8 cellular contexts compared by ENCODE assay signal in the genomic region with DNA sequence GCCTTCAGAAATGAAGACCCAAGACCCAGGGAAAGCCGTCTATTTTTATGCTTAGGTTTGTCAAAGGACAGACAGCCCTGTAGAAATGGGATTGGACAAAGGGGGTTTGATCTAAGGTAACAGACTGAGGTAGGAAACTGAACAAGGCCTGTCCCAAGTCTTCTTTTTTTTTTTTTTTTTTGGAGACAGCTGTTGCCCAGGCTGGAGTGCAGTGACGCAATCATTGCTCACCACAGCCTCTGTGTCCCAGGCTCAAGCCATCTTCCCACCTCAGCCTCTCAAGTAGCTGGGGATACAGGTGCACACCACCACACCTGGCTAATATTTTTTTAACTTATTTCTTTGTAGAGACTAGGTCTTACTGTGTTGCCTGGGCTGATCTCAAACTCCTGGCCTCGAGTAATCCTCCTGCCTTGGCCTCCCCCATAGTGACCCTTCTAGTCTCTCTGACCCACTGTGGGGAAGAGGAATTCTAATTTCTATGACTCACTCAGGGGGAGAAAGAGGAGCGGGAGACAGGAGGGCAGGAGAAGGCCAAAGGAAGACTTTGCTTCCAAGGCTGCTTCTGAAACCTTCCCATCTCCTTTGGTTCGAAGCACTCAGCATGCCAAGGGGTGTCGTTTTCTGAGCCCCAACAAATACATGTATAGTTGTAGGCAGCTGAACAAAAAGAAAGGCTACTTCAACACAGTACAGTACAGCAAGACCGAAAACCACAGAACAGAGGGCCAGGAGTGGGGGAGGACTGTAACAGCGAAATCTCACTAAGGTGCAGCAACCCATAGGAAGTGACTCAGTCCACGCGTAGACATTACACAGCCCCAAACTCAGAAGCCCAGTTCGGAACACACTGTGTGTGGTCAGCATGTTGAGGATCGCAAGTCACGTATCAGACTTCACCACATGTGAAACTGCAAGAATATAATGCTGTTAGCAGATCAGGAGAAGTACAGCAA. TPM values are rescaled to one million over a fixed set of nuclear protein-coding genes. Genes with fewer than 3 reads are reported as not detected.
DNase-seq lines count a peak whose midpoint lies in the region; ATAC-seq and TF ChIP-seq lines count a peak whose summit lies in the region.

No MANE protein-coding gene starts in this region.

- H3K4me3 Mint-ChIP-seq in CD4-positive, alpha-beta memory T cell, result peak overlapping the region in 6 of 8 donors; percentile 4 to 59 (median 33)
- H3K4me3 Mint-ChIP-seq in activated CD8-positive, alpha-beta memory T cell treated with anti-CD3 and anti-CD28 coated beads, Interleukin-2, amount 10 ng/mL, durations not matched to agents 7 days and 5 days, result peak overlapping the region; percentile 54

- H3K4me3 ChIP-seq in CD4-positive, alpha-beta memory T cell (ENCODE audit: low read length in 2 of 2), result no peak overlapping the region
- H3K4me3 ChIP-seq in heart left ventricle (no peak overlapping the region), sigmoid colon (no peak overlapping the region)

- CTCF ChIA-PET in CD4-positive, alpha-beta memory T cell (lab: Charles Lee; ENCODE audit: partially characterized antibody), result interaction anchor here (0.9 to 1.3 kb wide), 2 partner anchors 9 to 71 kb away, joined by 3 read pairs; no protein-coding TSS in a partner anchor
- CTCF ChIA-PET in activated CD8-positive, alpha-beta memory T cell treated with anti-CD3 and anti-CD28 coated beads, Interleukin-2, amount 10 ng/mL, durations not matched to agents 7 days and 5 days (lab: Charles Lee), result interaction anchor here (0.5 to 1.7 kb wide), 8 partner anchors 9 to 1329 kb away, joined by 3 to 5 read pairs (median 4); no protein-coding TSS in a partner anchor

- H3K4me1 ChIP-seq in CD4-positive, alpha-beta memory T cell (ENCODE audit: insufficient read depth, low read length), result peaks cover 53% of the 10 kb centered on the region
- H3K4me1 ChIP-seq in heart left ventricle (peaks cover 0 to 44% (median 0%) of the 10 kb centered on the region in 12 donors), sigmoid colon (no peaks in the 10 kb centered on the region)

- DNase-seq in CD4-positive, alpha-beta memory T cell, result peak; percentile 42 to 83 (median 51)
- peak; percentile 95 for DNase-seq in activated CD8-positive, alpha-beta memory T cell treated with anti-CD3 and anti-CD28 coated beads, Interleukin-2, amount 10 ng/mL, durations not matched to agents 7 days and 5 days
- DNase-seq in heart left ventricle (no peak), sigmoid colon (no peak), DMS153 treated with DMSO at 0.1 percent for 48 hours (lab: John Stamatoyannopoulos, UW; ENCODE audit: unreplicated experiment) (no peak)
- peak; percentile 54 to 85 for DNase-seq in stimulated activated CD8-positive, alpha-beta memory T cell treated with anti-CD3 and anti-CD28 coated beads, Interleukin-7, amount 100 ng/mL, for 48 hours (ENCODE audit: extremely low read depth in 1 of 2, low read depth in 1 of 2)

- WGBS in heart left ventricle, 4 donors, result 79 to 86% (median 81%) methylated on average over 13 of the region's 13 CpGs
- WGBS in sigmoid colon, 2 donors, result 69 to 88% methylated on average over 13 of the region's 13 CpGs

- H3K9me3 Mint-ChIP-seq in CD4-positive, alpha-beta memory T cell, result no peaks in the 10 kb centered on the region
- H3K9me3 Mint-ChIP-seq in activated CD8-positive, alpha-beta memory T cell treated with anti-CD3 and anti-CD28 coated beads, Interleukin-2, amount 10 ng/mL, durations not matched to agents 7 days and 5 days (ENCODE audit: low read depth), result no peaks in the 10 kb centered on the region

- ATAC-seq in GM21528 (IDR thresholded peaks at IDR 0.05; ENCODE audit: low FRiP score, unreplicated experiment) (peak; percentile 58), heart left ventricle (peak in 3 of 4 donors; percentile 45 to 78 (median 48))
- peak; percentile 96 for ATAC-seq in activated CD8-positive, alpha-beta memory T cell treated with anti-CD3 and anti-CD28 coated beads, Interleukin-2, amount 10 ng/mL, durations not matched to agents 7 days and 5 days

- no peak for TF ChIP-seq CTCF in heart left ventricle (IDR thresholded peaks at IDR 0.05)
- no peak for TF ChIP-seq CTCF in sigmoid colon (IDR thresholded peaks at IDR 0.05)

- POLR2A ChIA-PET in CD4-positive, alpha-beta memory T cell (lab: Charles Lee; ENCODE audit: partially characterized antibody), result interaction anchor here (0.6 to 2.3 kb wide), 4 partner anchors 10 to 432 kb away, joined by 3 to 6 read pairs (median 3); no protein-coding TSS in a partner anchor

- peak overlapping the region; percentile 61 to 96 (median 90) for H3K27ac Mint-ChIP-seq in CD4-positive, alpha-beta memory T cell
- peak overlapping the region; percentile 91 for H3K27ac Mint-ChIP-seq in activated CD8-positive, alpha-beta memory T cell treated with anti-CD3 and anti-CD28 coated beads, Interleukin-2, amount 10 ng/mL, durations not matched to agents 7 days and 5 days

- no peak for TF ChIP-seq EP300 in sigmoid colon (IDR thresholded peaks at IDR 0.05)

- no peaks in the 10 kb centered on the region for H3K27me3 ChIP-seq in CD4-positive, alpha-beta memory T cell (ENCODE audit: insufficient read depth, low read length)
- H3K27me3 ChIP-seq in heart left ventricle, result peaks cover 0 to 13% (median 0%) of the 10 kb centered on the region in 9 donors
- H3K27me3 ChIP-seq in sigmoid colon, result peaks cover 0 to 3% (median 0%) of the 10 kb centered on the region in 3 donors

- peaks cover 45 to 56% (median 51%) of the 10 kb centered on the region in 4 donors for H3K4me1 Mint-ChIP-seq in CD4-positive, alpha-beta memory T cell
- peaks cover 71% of the 10 kb centered on the region for H3K4me1 Mint-ChIP-seq in activated CD8-positive, alpha-beta memory T cell treated with anti-CD3 and anti-CD28 coated beads, Interleukin-2, amount 10 ng/mL, durations not matched to agents 7 days and 5 days

- intact Hi-C loops in CD4-positive, alpha-beta memory T cell (cut with micrococcal nuclease), result no loop called here
- intact Hi-C loops in heart left ventricle (cut with DNase I) (no loop called here), sigmoid colon (cut with DNase I) (no loop called here)

- no peaks in the 10 kb centered on the region for H3K9me3 ChIP-seq in CD4-positive, alpha-beta memory T cell (ENCODE audit: control insufficient read depth in 1 of 2, low read length in 2 of 2)
- H3K9me3 ChIP-seq in KOPT-K1 (ENCODE audit: insufficient read depth, low read length, poor library complexity, severe bottlenecking), result no peaks in the 10 kb centered on the region
- no peaks in the 10 kb centered on the region for H3K9me3 ChIP-seq in heart left ventricle
- no peaks in the 10 kb centered on the region for H3K9me3 ChIP-seq in sigmoid colon

- peak overlapping the region; percentile 53 for H3K27ac ChIP-seq in CD4-positive, alpha-beta memory T cell (ENCODE audit: low read depth, low read length)
- peak overlapping the region; percentile 99 for H3K27ac ChIP-seq in KOPT-K1 (ENCODE audit: low read depth, low read length, poor library complexity, severe bottlenecking)
- peak overlapping the region in 1 of 12 donors; percentile 46 for H3K27ac ChIP-seq in heart left ventricle
- H3K27ac ChIP-seq in sigmoid colon, result no peak overlapping the region

- H3K36me3 ChIP-seq in CD4-positive, alpha-beta memory T cell (ENCODE audit: insufficient read depth, low read length), result peaks cover 69% of the 10 kb centered on the region
- H3K36me3 ChIP-seq in KOPT-K1 (ENCODE audit: insufficient read depth, low read length), result peaks cover 100% of the 10 kb centered on the region
- peaks cover 0 to 9% (median 0%) of the 10 kb centered on the region in 9 donors for H3K36me3 ChIP-seq in heart left ventricle
- no peaks in the 10 kb centered on the region for H3K36me3 ChIP-seq in sigmoid colon

- TF ChIP-seq POLR2A in heart left ventricle (IDR thresholded peaks at IDR 0.05), result no peak
- no peak for TF ChIP-seq POLR2A in sigmoid colon (IDR thresholded peaks at IDR 0.05)

- H3K36me3 Mint-ChIP-seq in CD4-positive, alpha-beta memory T cell, result peaks cover 66 to 82% of the 10 kb centered on the region in 2 donors
- peaks cover 84% of the 10 kb centered on the region for H3K36me3 Mint-ChIP-seq in activated CD8-positive, alpha-beta memory T cell treated with anti-CD3 and anti-CD28 coated beads, Interleukin-2, amount 10 ng/mL, durations not matched to agents 7 days and 5 days

- H3K27me3 Mint-ChIP-seq in CD4-positive, alpha-beta memory T cell, result no peaks in the 10 kb centered on the region
- H3K27me3 Mint-ChIP-seq in activated CD8-positive, alpha-beta memory T cell treated with anti-CD3 and anti-CD28 coated beads, Interleukin-2, amount 10 ng/mL, durations not matched to agents 7 days and 5 days, result no peaks in the 10 kb centered on the region

RNA-seq across cellular contexts. Expression of a gene that starts 0.9 kb away (rescaled TPM):
- total RNA-seq in CD4-positive, alpha-beta memory T cell, result 10 to 100 TPM in 1 of 2 experiments, 1 to 10 TPM in 1; 9.3 to 10.2 TPM
- polyA plus RNA-seq in CD4-positive, alpha-beta memory T cell, result 1 to 10 TPM in 1 of 2 donors, not detected in 1; 3.3 TPM
- total RNA-seq in activated CD8-positive, alpha-beta memory T cell treated with anti-CD3 and anti-CD28 coated beads, Interleukin-2, amount 10 ng/mL, durations not matched to agents 7 days and 5 days, result 10 to 100 TPM in 1 of 2 experiments, 1 to 10 TPM in 1; 5.1 to 11.0 TPM
- total RNA-seq in heart left ventricle, result under 1 TPM in 1 of 9 donors, not detected in 8; 0.24 TPM
- not detected for polyA plus RNA-seq in heart left ventricle
- total RNA-seq in sigmoid colon, result not detected
- under 1 TPM in 1 of 3 donors, not detected in 2; 0.41 TPM for polyA plus RNA-seq in sigmoid colon

RNA-seq across cellular contexts. Expression of a gene that starts 33.7 kb away (rescaled TPM):
- under 1 TPM in 1 of 2 experiments, not detected in 1; 0.29 TPM for total RNA-seq in CD4-positive, alpha-beta memory T cell
- not detected for polyA plus RNA-seq in CD4-positive, alpha-beta memory T cell
- total RNA-seq in activated CD8-positive, alpha-beta memory T cell treated with anti-CD3 and anti-CD28 coated beads, Interleukin-2, amount 10 ng/mL, durations not matched to agents 7 days and 5 days, result not detected
- total RNA-seq in heart left ventricle (1 to 10 TPM; 1.3 to 6.6 (median 3.1) TPM), sigmoid colon (under 1 TPM; under 0.01 to 0.71 (median 0.08) TPM)
- polyA plus RNA-seq in heart left ventricle (1 to 10 TPM; 1.7 to 2.5 TPM), sigmoid colon (10 to 100 TPM; 10.2 to 19.5 (median 17.8) TPM)

Comparison
In these comparisons a context has a peak if more than half of its experiments do, and no peak if none do; other contexts are left out.
1. DNase-seq: peak in CD4-positive, alpha-beta memory T cell (5 of 5), activated CD8-positive, alpha-beta memory T cell treated with anti-CD3 and anti-CD28 coated beads, Interleukin-2, amount 10 ng/mL, durations not matched to agents 7 days and 5 days (single experiment) and stimulated activated CD8-positive, alpha-beta memory T cell treated with anti-CD3 and anti-CD28 coated beads, Interleukin-7, amount 100 ng/mL, for 48 hours (2 of 2); none in heart left ventricle (0 of 5), sigmoid colon (single experiment) and DMS153 treated with DMSO at 0.1 percent for 48 hours (single experiment).
2. H3K27ac ChIP-seq: peak in CD4-positive, alpha-beta memory T cell (single experiment) and KOPT-K1 (single experiment); none in sigmoid colon (0 of 4).
3. RNA of a gene that starts 0.9 kb away (total RNA-seq): 5.1 to 11.0 TPM in activated CD8-positive, alpha-beta memory T cell treated with anti-CD3 and anti-CD28 coated beads, Interleukin-2, amount 10 ng/mL, durations not matched to agents 7 days and 5 days and 9.3 to 10.2 TPM in CD4-positive, alpha-beta memory T cell; 0.24 TPM in heart left ventricle and not detected in sigmoid colon; every median in the first group is over 4 times any median in the second.
4. Peak in every context shown above with its lines, with median percentiles within 50 percentile points of each other: ATAC-seq.